1 cellular context compared by ENCODE assay signal in genomic region chr7:7099584-7100014, GRCh38.
TF ChIP-seq lines count a peak whose summit lies in the region.

No MANE protein-coding gene starts in this region.

TF ChIP-seq in K562, 482 proteins besides CTCF, POLR2A, EP300 and RAD21 (continued from another document and continues in another):
- TF ChIP-seq JUND (IDR thresholded peaks at IDR 0.05; ENCODE audit: borderline replicate concordance, low read depth, low read length) (peak; percentile 99), JUND (tag; IDR thresholded peaks at IDR 0.05; ENCODE audit: borderline replicate concordance, low read depth, low read length) (peak; percentile 99; the same call in 2 of the 3 replicates), SMARCA4 (IDR thresholded peaks at IDR 0.05) (peak; percentile 92), BRCA1 (IDR thresholded peaks at IDR 0.05) (no peak), BRCA1 (CRISPR knock-in tag; IDR thresholded peaks at IDR 0.05) (no peak), RBM22 (IDR thresholded peaks at IDR 0.05; ENCODE audit: low read depth, low read length, poor library complexity, severe bottlenecking) (no peak), TFAM (CRISPR knock-in tag; conservative IDR thresholded peaks at IDR 0.05) (no peak), ARID2 (IDR thresholded peaks at IDR 0.05) (no peak), CREB3L1 (IDR thresholded peaks at IDR 0.05; ENCODE audit: borderline replicate concordance, low read depth) (no peak), THRA (IDR thresholded peaks at IDR 0.05) (no peak), RUNX1 (IDR thresholded peaks at IDR 0.05; ENCODE audit: low read depth) (no peak), PPARD (CRISPR knock-in tag; IDR thresholded peaks at IDR 0.05) (no peak), LEF1 (IDR thresholded peaks at IDR 0.05) (peak; percentile 60; the same call in 1 of the 2 replicates), MBD1 (CRISPR knock-in tag; IDR thresholded peaks at IDR 0.05) (no peak), TARDBP (IDR thresholded peaks at IDR 0.05) (no peak), PATZ1 (CRISPR knock-in tag; IDR thresholded peaks at IDR 0.05; ENCODE audit: borderline replicate concordance) (no peak), DNMT1 (IDR thresholded peaks at IDR 0.05) (no peak), ETS1 (conservative IDR thresholded peaks at IDR 0.05; ENCODE audit: control insufficient read depth, low read depth, low read length) (no peak), CAMTA2 (CRISPR knock-in tag; conservative IDR thresholded peaks at IDR 0.05) (no peak), ATF7 (IDR thresholded peaks at IDR 0.05) (peak; percentile 89), JUN (IDR thresholded peaks at IDR 0.05; ENCODE audit: borderline replicate concordance, low read depth, low read length) (peak; percentile 91), JUN (CRISPR knock-in tag; IDR thresholded peaks at IDR 0.05; ENCODE audit: borderline replicate concordance) (no peak), ZNF174 (CRISPR knock-in tag; IDR thresholded peaks at IDR 0.05) (no peak), TAL1 (IDR thresholded peaks at IDR 0.05) (peak; percentile 79), GTF2A2 (tag; IDR thresholded peaks at IDR 0.05) (no peak), ZNF707 (CRISPR knock-in tag; conservative IDR thresholded peaks at IDR 0.05) (no peak), ZNF436 (CRISPR knock-in tag; IDR thresholded peaks at IDR 0.05) (no peak), ZNF212 (CRISPR knock-in tag; IDR thresholded peaks at IDR 0.05) (no peak), MAZ (CRISPR knock-in tag; conservative IDR thresholded peaks at IDR 0.05 in 1 of 2, IDR thresholded peaks at IDR 0.05 in 1 of 2) (peak; percentile 51 to 55; a peak in 1 of 4 replicates), ZBTB43 (CRISPR knock-in tag; IDR thresholded peaks at IDR 0.05) (no peak), PRPF4 (IDR thresholded peaks at IDR 0.05; ENCODE audit: insufficient read depth, low read depth, low read length, poor library complexity, severe bottlenecking) (no peak), ZNF175 (CRISPR knock-in tag; IDR thresholded peaks at IDR 0.05; ENCODE audit: low read depth) (no peak), KLF10 (CRISPR knock-in tag; IDR thresholded peaks at IDR 0.05) (no peak), RFX5 (IDR thresholded peaks at IDR 0.05; ENCODE audit: low read depth, low read length) (no peak), BCLAF1 (IDR thresholded peaks at IDR 0.05; ENCODE audit: borderline replicate concordance in 1 of 2, control insufficient read depth in 1 of 2, low read depth in 2 of 2, low read length in 1 of 2) (no peak), ZNF695 (CRISPR knock-in tag; IDR thresholded peaks at IDR 0.05) (no peak), ZNF384 (IDR thresholded peaks at IDR 0.05; ENCODE audit: low read depth, low read length) (no peak), DLX4 (CRISPR knock-in tag; IDR thresholded peaks at IDR 0.05) (no peak), SAFB2 (IDR thresholded peaks at IDR 0.05; ENCODE audit: borderline replicate concordance, low read depth, low read length, severe bottlenecking) (no peak), ZHX1 (conservative IDR thresholded peaks at IDR 0.05; ENCODE audit: low read length) (no peak), VEZF1 (CRISPR knock-in tag; IDR thresholded peaks at IDR 0.05) (peak; percentile 63; the same call in 1 of the 2 replicates), MEF2A (IDR thresholded peaks at IDR 0.05; ENCODE audit: control insufficient read depth, low read depth, low read length) (no peak), KAT8 (IDR thresholded peaks at IDR 0.05; ENCODE audit: low read depth) (no peak), NR3C1 (CRISPR knock-in tag; IDR thresholded peaks at IDR 0.05) (no peak), SIRT6 (IDR thresholded peaks at IDR 0.05; ENCODE audit: low read depth, low read length) (no peak), RNF219 (CRISPR knock-in tag; IDR thresholded peaks at IDR 0.05) (no peak), PCBP2 (IDR thresholded peaks at IDR 0.05; ENCODE audit: low read depth, low read length, poor library complexity, severe bottlenecking) (no peak), KAT2B (IDR thresholded peaks at IDR 0.05; ENCODE audit: low read depth, low read length) (no peak)
